ENCODE assay signal across 25 cellular contexts in genomic region chr5:168263108-168263507, GRCh38. TPM values are rescaled to one million over a fixed set of nuclear protein-coding genes. Genes with fewer than 3 reads are reported as not detected.
"Had no signal": no experiment of that assay in that cellular context is flagged by ENCODE, and none has a peak within 500 bp of the region (broad histone marks: within the 10 kb centered on the region; RNA-seq: fewer than 3 reads in every experiment).

No MANE protein-coding gene starts in this region.

- H3K27me3 ChIP-seq: dorsolateral prefrontal cortex, gastrocnemius medialis, sigmoid colon, stomach, thyroid gland had no signal

- H3K27ac ChIP-seq: dorsolateral prefrontal cortex, epithelial cell of prostate, gastrocnemius medialis, psoas muscle, sigmoid colon, stomach, thyroid gland had no signal

- H3K36me3 Mint-ChIP-seq: mesothelial cell of epicardium; naive B cell; natural killer cell treated with Interleukin-12 subunit alpha and Interleukin-12 subunit beta and Interleukin-15 and Interleukin-18, amount 100 ng/mL, for 72 hours; stimulated activated effector memory CD8-positive, alpha-beta T cell treated with anti-CD3 and anti-CD28 coated beads, Interleukin-12 subunit alpha, Interleukin-12 subunit beta, amount 100 ng/mL, for 72 hours had no signal

- H3K4me3 Mint-ChIP-seq: endodermal cell; mesothelial cell of epicardium; naive B cell; natural killer cell treated with Interleukin-12 subunit alpha and Interleukin-12 subunit beta and Interleukin-15 and Interleukin-18, amount 100 ng/mL, for 72 hours; stimulated activated effector memory CD8-positive, alpha-beta T cell treated with anti-CD3 and anti-CD28 coated beads, Interleukin-12 subunit alpha, Interleukin-12 subunit beta, amount 100 ng/mL, for 72 hours had no signal

- H3K36me3 ChIP-seq: gastrocnemius medialis, sigmoid colon, stomach, thyroid gland had no signal

- H3K4me1 Mint-ChIP-seq: mesothelial cell of epicardium, naive B cell had no signal

- FAIRE-seq: keratinocyte had no signal

- H3K27ac Mint-ChIP-seq: endodermal cell; mesothelial cell of epicardium; natural killer cell treated with Interleukin-12 subunit alpha and Interleukin-12 subunit beta and Interleukin-15 and Interleukin-18, amount 100 ng/mL, for 72 hours; stimulated activated effector memory CD8-positive, alpha-beta T cell treated with anti-CD3 and anti-CD28 coated beads, Interleukin-12 subunit alpha, Interleukin-12 subunit beta, amount 100 ng/mL, for 72 hours had no signal

- DNase-seq: dorsolateral prefrontal cortex; effector CD8-positive, alpha-beta T cell; endodermal cell; foreskin fibroblast; gastrocnemius medialis; head of caudate nucleus; mesenchymal stem cell; mucosa of descending colon; naive B cell; nucleus accumbens; psoas muscle; right cardiac atrium; sigmoid colon; stimulated activated CD4-positive, alpha-beta T cell treated with anti-CD3 and anti-CD28 coated beads, Interleukin-2, amount 100 ng/mL, for 24 hours; stimulated activated CD4-positive, alpha-beta T cell treated with anti-CD3 and anti-CD28 coated beads, Interleukin-4, amount 100 ng/mL, for 24 hours; stimulated activated naive CD4-positive, alpha-beta T cell treated with Interleukin-2 at 50 U/mL for 16 hours; stomach; thyroid gland; trophoblast cell had no signal

- H3K9me3 Mint-ChIP-seq: endodermal cell; mesothelial cell of epicardium; natural killer cell treated with Interleukin-12 subunit alpha and Interleukin-12 subunit beta and Interleukin-15 and Interleukin-18, amount 100 ng/mL, for 72 hours; stimulated activated effector memory CD8-positive, alpha-beta T cell treated with anti-CD3 and anti-CD28 coated beads, Interleukin-12 subunit alpha, Interleukin-12 subunit beta, amount 100 ng/mL, for 72 hours had no signal

- H3K4me3 ChIP-seq: dorsolateral prefrontal cortex, gastrocnemius medialis, lung, mucosa of descending colon, psoas muscle, sigmoid colon, stomach, thyroid gland had no signal

- H3K4me1 ChIP-seq: gastrocnemius medialis, psoas muscle, sigmoid colon, stomach, thyroid gland had no signal

- H3K9me3 ChIP-seq: gastrocnemius medialis, mucosa of descending colon, psoas muscle, sigmoid colon, stomach, thyroid gland had no signal

RNA-seq across cellular contexts. Expression of gene WWC1, which starts 28.3 kb away (rescaled TPM):
- total RNA-seq: natural killer cell treated with Interleukin-12 subunit alpha and Interleukin-12 subunit beta and Interleukin-15 and Interleukin-18, amount 100 ng/mL, for 72 hours had no signal
